In the genomic region with DNA sequence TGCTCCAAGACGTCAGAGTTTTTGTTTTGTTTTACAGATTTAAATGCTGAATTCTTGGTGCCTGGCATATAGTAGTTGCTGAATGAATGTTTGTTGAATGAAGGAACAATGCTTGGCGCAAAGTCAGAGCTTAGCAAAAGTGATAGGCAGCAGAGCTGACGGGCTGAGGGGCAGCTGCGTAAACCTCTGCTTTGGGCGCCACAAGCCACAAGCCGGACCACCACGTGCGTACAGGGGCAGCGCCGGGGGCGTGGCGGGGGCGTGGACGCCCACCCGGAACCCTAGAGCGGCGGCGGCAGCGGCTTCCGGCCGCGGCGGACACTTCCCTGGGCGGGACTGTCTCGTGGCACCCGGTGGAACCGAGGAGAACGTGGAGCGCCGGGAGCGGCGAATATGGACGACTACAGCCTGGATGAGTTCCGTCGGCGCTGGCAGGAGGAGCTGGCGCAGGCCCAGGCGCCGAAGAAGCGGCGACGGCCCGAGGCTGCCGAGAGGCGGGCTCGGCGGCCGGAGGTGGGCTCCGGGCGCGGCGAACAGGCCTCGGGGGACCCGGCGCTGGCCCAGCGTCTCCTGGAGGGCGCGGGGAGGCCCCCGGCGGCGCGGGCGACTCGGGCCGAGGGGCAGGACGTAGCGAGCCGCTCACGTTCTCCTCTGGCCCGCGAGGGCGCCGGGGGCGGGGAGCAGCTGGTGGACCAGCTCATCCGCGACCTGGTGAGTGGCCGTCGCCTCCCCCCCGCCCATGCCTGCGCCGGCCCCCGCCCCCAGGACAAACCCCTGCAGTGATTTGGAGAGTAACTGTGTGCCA, we compare ENCODE assay signal across 1 cellular context.
TF ChIP-seq lines count a peak whose summit lies in the region.

A gene with protein sequence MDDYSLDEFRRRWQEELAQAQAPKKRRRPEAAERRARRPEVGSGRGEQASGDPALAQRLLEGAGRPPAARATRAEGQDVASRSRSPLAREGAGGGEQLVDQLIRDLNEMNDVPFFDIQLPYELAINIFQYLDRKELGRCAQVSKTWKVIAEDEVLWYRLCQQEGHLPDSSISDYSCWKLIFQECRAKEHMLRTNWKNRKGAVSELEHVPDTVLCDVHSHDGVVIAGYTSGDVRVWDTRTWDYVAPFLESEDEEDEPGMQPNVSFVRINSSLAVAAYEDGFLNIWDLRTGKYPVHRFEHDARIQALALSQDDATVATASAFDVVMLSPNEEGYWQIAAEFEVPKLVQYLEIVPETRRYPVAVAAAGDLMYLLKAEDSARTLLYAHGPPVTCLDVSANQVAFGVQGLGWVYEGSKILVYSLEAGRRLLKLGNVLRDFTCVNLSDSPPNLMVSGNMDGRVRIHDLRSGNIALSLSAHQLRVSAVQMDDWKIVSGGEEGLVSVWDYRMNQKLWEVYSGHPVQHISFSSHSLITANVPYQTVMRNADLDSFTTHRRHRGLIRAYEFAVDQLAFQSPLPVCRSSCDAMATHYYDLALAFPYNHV (plus strand): TSS at position 306 of the 805 bp plus-strand sequence. CDS start 88 bp downstream, at position 394.

TF ChIP-seq in WTC11, 78 proteins besides CTCF, POLR2A, EP300 and RAD21 (continued from another document):
- TF ChIP-seq, protein P1, sequence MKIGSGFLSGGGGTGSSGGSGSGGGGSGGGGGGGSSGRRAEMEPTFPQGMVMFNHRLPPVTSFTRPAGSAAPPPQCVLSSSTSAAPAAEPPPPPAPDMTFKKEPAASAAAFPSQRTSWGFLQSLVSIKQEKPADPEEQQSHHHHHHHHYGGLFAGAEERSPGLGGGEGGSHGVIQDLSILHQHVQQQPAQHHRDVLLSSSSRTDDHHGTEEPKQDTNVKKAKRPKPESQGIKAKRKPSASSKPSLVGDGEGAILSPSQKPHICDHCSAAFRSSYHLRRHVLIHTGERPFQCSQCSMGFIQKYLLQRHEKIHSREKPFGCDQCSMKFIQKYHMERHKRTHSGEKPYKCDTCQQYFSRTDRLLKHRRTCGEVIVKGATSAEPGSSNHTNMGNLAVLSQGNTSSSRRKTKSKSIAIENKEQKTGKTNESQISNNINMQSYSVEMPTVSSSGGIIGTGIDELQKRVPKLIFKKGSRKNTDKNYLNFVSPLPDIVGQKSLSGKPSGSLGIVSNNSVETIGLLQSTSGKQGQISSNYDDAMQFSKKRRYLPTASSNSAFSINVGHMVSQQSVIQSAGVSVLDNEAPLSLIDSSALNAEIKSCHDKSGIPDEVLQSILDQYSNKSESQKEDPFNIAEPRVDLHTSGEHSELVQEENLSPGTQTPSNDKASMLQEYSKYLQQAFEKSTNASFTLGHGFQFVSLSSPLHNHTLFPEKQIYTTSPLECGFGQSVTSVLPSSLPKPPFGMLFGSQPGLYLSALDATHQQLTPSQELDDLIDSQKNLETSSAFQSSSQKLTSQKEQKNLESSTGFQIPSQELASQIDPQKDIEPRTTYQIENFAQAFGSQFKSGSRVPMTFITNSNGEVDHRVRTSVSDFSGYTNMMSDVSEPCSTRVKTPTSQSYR (CRISPR knock-in tag; IDR thresholded peaks at IDR 0.05), result 0 out of 2 replicates have a peak, but pooled peaks have one; percentile 37
- TF ChIP-seq, protein P2, sequence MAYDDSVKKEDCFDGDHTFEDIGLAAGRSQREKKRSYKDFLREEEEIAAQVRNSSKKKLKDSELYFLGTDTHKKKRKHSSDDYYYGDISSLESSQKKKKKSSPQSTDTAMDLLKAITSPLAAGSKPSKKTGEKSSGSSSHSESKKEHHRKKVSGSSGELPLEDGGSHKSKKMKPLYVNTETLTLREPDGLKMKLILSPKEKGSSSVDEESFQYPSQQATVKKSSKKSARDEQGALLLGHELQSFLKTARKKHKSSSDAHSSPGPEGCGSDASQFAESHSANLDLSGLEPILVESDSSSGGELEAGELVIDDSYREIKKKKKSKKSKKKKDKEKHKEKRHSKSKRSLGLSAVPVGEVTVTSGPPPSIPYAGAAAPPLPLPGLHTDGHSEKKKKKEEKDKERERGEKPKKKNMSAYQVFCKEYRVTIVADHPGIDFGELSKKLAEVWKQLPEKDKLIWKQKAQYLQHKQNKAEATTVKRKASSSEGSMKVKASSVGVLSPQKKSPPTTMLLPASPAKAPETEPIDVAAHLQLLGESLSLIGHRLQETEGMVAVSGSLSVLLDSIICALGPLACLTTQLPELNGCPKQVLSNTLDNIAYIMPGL (CRISPR knock-in tag; IDR thresholded peaks at IDR 0.05), result peak; percentile 93
- TF ChIP-seq, protein P3, sequence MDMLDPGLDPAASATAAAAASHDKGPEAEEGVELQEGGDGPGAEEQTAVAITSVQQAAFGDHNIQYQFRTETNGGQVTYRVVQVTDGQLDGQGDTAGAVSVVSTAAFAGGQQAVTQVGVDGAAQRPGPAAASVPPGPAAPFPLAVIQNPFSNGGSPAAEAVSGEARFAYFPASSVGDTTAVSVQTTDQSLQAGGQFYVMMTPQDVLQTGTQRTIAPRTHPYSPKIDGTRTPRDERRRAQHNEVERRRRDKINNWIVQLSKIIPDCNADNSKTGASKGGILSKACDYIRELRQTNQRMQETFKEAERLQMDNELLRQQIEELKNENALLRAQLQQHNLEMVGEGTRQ (CRISPR knock-in tag; IDR thresholded peaks at IDR 0.05), result peak; percentile 75
